8 cellular contexts compared by ENCODE assay signal in the genomic region with DNA sequence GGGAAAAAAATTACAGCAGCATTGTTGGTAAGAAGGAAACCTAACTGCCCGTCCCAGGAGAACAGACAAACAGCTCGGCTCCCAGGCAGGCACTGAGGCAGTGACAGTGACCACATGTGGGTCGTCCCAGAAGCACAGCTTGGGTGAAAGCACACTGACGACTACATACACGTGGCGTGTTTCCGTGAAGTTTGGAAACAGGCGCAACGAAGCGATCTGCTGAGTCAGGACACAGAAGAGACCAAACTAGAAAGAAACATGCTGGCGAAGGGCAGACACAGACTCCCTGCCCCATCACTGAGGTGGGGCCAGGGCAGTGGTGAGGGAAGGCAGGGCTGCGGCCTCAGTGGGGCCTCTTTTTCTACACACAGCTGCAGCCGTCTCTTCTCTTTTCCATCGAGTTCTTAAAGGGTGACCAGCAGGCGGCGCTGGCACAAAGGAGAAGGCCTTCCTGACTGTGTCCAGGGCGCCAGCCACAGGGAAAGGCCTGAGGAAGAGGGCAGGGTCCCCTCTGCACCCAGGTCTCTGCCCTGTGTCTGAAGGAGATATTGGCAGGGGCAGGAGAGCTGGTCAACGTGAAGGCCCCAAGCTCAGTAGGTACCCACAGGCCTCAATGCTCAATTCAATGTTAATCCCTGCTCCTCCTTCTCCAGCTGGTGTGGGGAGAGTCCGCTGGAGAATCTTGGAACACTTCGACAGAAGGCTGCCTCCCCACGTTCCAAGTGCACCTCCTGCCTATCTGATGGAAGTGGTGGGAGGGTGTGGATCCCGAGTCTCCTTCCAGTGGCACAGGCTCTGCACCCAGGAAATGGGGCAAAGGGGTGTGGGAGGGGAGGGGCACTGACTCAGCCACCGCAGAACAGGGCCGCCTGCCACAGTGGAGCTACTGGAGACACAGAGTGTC. TPM values are rescaled to one million over a fixed set of nuclear protein-coding genes. Genes with fewer than 3 reads are reported as not detected.
DNase-seq lines count a peak whose midpoint lies in the region; ATAC-seq and TF ChIP-seq lines count a peak whose summit lies in the region.

No MANE protein-coding gene starts in this region.

- H3K14ac ChIP-seq in neuronal stem cell (ENCODE audit: low read length) = no peak overlapping the region

- no peak overlapping the region for H2AFZ ChIP-seq in neuronal stem cell (ENCODE audit: low read length)

- H2AK5ac ChIP-seq in neuronal stem cell (ENCODE audit: low read depth, low read length) = peak overlapping the region; percentile 61

- H3K36me3 Mint-ChIP-seq in CD14-positive monocyte = peaks cover 71 to 89% of the 10 kb centered on the region in 2 donors
- H3K36me3 Mint-ChIP-seq in activated naive CD4-positive, alpha-beta T cell treated with anti-CD3 and anti-CD28 coated beads for 36 hours (ENCODE audit: low read depth) = peaks cover 45% of the 10 kb centered on the region

- no peak overlapping the region for H2BK120ac ChIP-seq in neuronal stem cell (ENCODE audit: low read depth, low read length)

- no peak overlapping the region for H4K8ac ChIP-seq in neuronal stem cell (ENCODE audit: low read depth, low read length)

- peak overlapping the region; percentile 86 to 96 (median 94) for H3K27ac Mint-ChIP-seq in CD14-positive monocyte
- H3K27ac Mint-ChIP-seq in activated naive CD4-positive, alpha-beta T cell treated with anti-CD3 and anti-CD28 coated beads for 36 hours = no peak overlapping the region

- TF ChIP-seq CTCF in CD14-positive monocyte (IDR thresholded peaks at IDR 0.05) = peak; percentile 96
- TF ChIP-seq CTCF in foreskin keratinocyte (conservative IDR thresholded peaks at IDR 0.05) = peak; percentile 84

- ATAC-seq in HG03025 (IDR thresholded peaks at IDR 0.05; ENCODE audit: low FRiP score, unreplicated experiment) (peak; percentile 40), foreskin keratinocyte (peak; percentile 94), aorta (ENCODE audit: low FRiP score) (peak; percentile 77), GM19452 (IDR thresholded peaks at IDR 0.05; ENCODE audit: unreplicated experiment) (no peak)

- H3K9me3 ChIP-seq in NT2/D1 (ENCODE audit: insufficient read depth, low read length) = no peaks in the 10 kb centered on the region
- no peaks in the 10 kb centered on the region for H3K9me3 ChIP-seq in neuronal stem cell (replicated peaks in 1 of 2; ENCODE audit: control insufficient read depth in 2 of 2, insufficient read depth in 1 of 2, low read depth in 1 of 2, low read length in 2 of 2)
- H3K9me3 ChIP-seq in aorta (ENCODE audit: control insufficient read depth, low read length) = no peaks in the 10 kb centered on the region

- no peak overlapping the region for H2BK15ac ChIP-seq in neuronal stem cell (ENCODE audit: low read length)

- no peak overlapping the region for H2BK12ac ChIP-seq in neuronal stem cell (ENCODE audit: low read length)

- no CpG with 5 or more reads among the region's 24 CpGs for WGBS in neuronal stem cell (ENCODE audit: extremely low coverage in 2 of 2, insufficient read length in 2 of 2, insufficient replicate concordance in 1 of 2), 2 donors
- WGBS in aorta, 2 donors = 56 to 57% methylated on average over 24 of the region's 24 CpGs

- H3K9ac ChIP-seq in NT2/D1 (ENCODE audit: insufficient read length, low read depth) = peak overlapping the region; percentile 37
- peak overlapping the region; percentile 89 for H3K9ac ChIP-seq in neuronal stem cell (ENCODE audit: low read depth, low read length, poor library complexity)

- H3K79me1 ChIP-seq in neuronal stem cell (ENCODE audit: low read depth, low read length) = peaks cover 10% of the 10 kb centered on the region

- no peak overlapping the region for H3K18ac ChIP-seq in neuronal stem cell (ENCODE audit: low read length)

- H3K9me3 Mint-ChIP-seq in CD14-positive monocyte = no peaks in the 10 kb centered on the region
- no peaks in the 10 kb centered on the region for H3K9me3 Mint-ChIP-seq in activated naive CD4-positive, alpha-beta T cell treated with anti-CD3 and anti-CD28 coated beads for 36 hours

- H3K4me1 Mint-ChIP-seq in CD14-positive monocyte = peaks cover 39% of the 10 kb centered on the region
- H3K4me1 Mint-ChIP-seq in activated naive CD4-positive, alpha-beta T cell treated with anti-CD3 and anti-CD28 coated beads for 36 hours (ENCODE audit: low read depth) = peaks cover 9% of the 10 kb centered on the region

- peaks cover 11% of the 10 kb centered on the region for H3K4me1 ChIP-seq in NT2/D1 (ENCODE audit: insufficient read depth, insufficient read length)
- peaks cover 13% of the 10 kb centered on the region for H3K4me1 ChIP-seq in foreskin keratinocyte
- H3K4me1 ChIP-seq in neuronal stem cell (ENCODE audit: control insufficient read depth in 2 of 2, insufficient read depth in 1 of 2, low read depth in 1 of 2, low read length in 2 of 2) = no peaks in the 10 kb centered on the region
- H3K4me1 ChIP-seq in aorta (ENCODE audit: control insufficient read depth in 1 of 2, insufficient read depth in 2 of 2, low read length in 2 of 2) = no peaks in the 10 kb centered on the region

- H3K4ac ChIP-seq in neuronal stem cell (ENCODE audit: low read length) = no peak overlapping the region

- H3K27ac ChIP-seq in foreskin keratinocyte = no peak overlapping the region
- H3K27ac ChIP-seq in neuronal stem cell (replicated peaks; ENCODE audit: low read length) = no peak overlapping the region
- no peak overlapping the region for H3K27ac ChIP-seq in aorta (ENCODE audit: low read depth in 1 of 2, low read length in 2 of 2)

- H3K4me3 ChIP-seq in NT2/D1 (ENCODE audit: insufficient read length, low read depth) (no peak overlapping the region), neuronal stem cell (ENCODE audit: low read length in 2 of 2) (no peak overlapping the region), aorta (ENCODE audit: low read length in 2 of 2) (no peak overlapping the region)

- H3K27me3 ChIP-seq in NT2/D1 (ENCODE audit: insufficient read depth, insufficient read length) (no peaks in the 10 kb centered on the region), foreskin keratinocyte (no peaks in the 10 kb centered on the region), neuronal stem cell (ENCODE audit: control insufficient read depth in 3 of 3, insufficient read depth in 3 of 3, low read depth in 1 of 3, low read length in 3 of 3) (no peaks in the 10 kb centered on the region), aorta (ENCODE audit: control insufficient read depth in 1 of 2, insufficient read depth in 2 of 2, low read length in 1 of 2) (no peaks in the 10 kb centered on the region)

- peaks cover 0 to 2% (median 0%) of the 10 kb centered on the region in 3 donors for H3K27me3 Mint-ChIP-seq in CD14-positive monocyte (ENCODE audit: low read depth in 3 of 3)
- no peaks in the 10 kb centered on the region for H3K27me3 Mint-ChIP-seq in activated naive CD4-positive, alpha-beta T cell treated with anti-CD3 and anti-CD28 coated beads for 36 hours (ENCODE audit: low read depth)

- no peak overlapping the region for H4K91ac ChIP-seq in neuronal stem cell (ENCODE audit: low read depth, low read length, poor library complexity)

- peak; percentile 74 for DNase-seq in CD14-positive monocyte (ENCODE audit: low spot score)
- DNase-seq in NT2/D1 (ENCODE audit: low read depth, low spot score) = peak; percentile 67
- DNase-seq in activated naive CD4-positive, alpha-beta T cell treated with anti-CD3 and anti-CD28 coated beads for 36 hours = peak; percentile 58
- DNase-seq in foreskin keratinocyte = peak; percentile 35 to 64
- DNase-seq in neuronal stem cell (ENCODE audit: low spot score) = peak; percentile 83
- peak; percentile 87 to 94 for DNase-seq in aorta

- H3K4me2 ChIP-seq in neuronal stem cell (ENCODE audit: insufficient read depth, low read length, poor library complexity, severe bottlenecking) = no peak overlapping the region

- CTCF ChIA-PET in activated naive CD4-positive, alpha-beta T cell treated with anti-CD3 and anti-CD28 coated beads for 36 hours (lab: Charles Lee) = interaction anchor here (0.6 to 6.1 kb wide), 8 partner anchors 8 to 315 kb away, joined by 3 to 30 read pairs (median 4); no protein-coding TSS in a partner anchor

- H3K23ac ChIP-seq in neuronal stem cell (ENCODE audit: low read depth, low read length, poor library complexity) = no peak overlapping the region

- H2BK5ac ChIP-seq in neuronal stem cell (ENCODE audit: low read length) = no peak overlapping the region

- peaks cover 86% of the 10 kb centered on the region for H3K36me3 ChIP-seq in NT2/D1 (ENCODE audit: insufficient read depth, insufficient read length, low read length)
- H3K36me3 ChIP-seq in neuronal stem cell (replicated peaks in 1 of 2; ENCODE audit: control insufficient read depth in 2 of 2, insufficient read depth in 2 of 2, low read length in 2 of 2) = peaks cover 38 to 92% of the 10 kb centered on the region in 2 donors
- H3K36me3 ChIP-seq in aorta (ENCODE audit: control insufficient read depth in 1 of 2, insufficient read depth in 2 of 2, low read length in 1 of 2) = peaks cover 0 to 8% of the 10 kb centered on the region in 2 donors

- intact Hi-C loops in CD14-positive monocyte (cut with micrococcal nuclease) = loop anchor here (2.0 to 10.0 kb wide), 6 partner anchors 45 to 180 kb away; a partner anchor contains a TSS
- intact Hi-C loops in activated naive CD4-positive, alpha-beta T cell treated with anti-CD3 and anti-CD28 coated beads for 36 hours (cut with micrococcal nuclease) = loop anchor here (1.0 kb wide), 1 partner anchor 54 kb away; no protein-coding TSS in a partner anchor
- intact Hi-C loops in aorta (cut with DNase I) = loop anchor here (2.0 to 5.0 kb wide), 3 partner anchors 54 to 180 kb away; a partner anchor contains a TSS

- peak overlapping the region; percentile 67 to 77 for H3K4me3 Mint-ChIP-seq in CD14-positive monocyte
- no peak overlapping the region for H3K4me3 Mint-ChIP-seq in activated naive CD4-positive, alpha-beta T cell treated with anti-CD3 and anti-CD28 coated beads for 36 hours

RNA-seq across cellular contexts. Expression of a gene that starts 19.9 kb away (rescaled TPM):
- polyA plus RNA-seq in CD14-positive monocyte = 10 to 100 TPM; 30.9 to 35.7 TPM
- 100 to 1,000 TPM; 126 to 128 TPM for total RNA-seq in activated naive CD4-positive, alpha-beta T cell treated with anti-CD3 and anti-CD28 coated beads for 36 hours
- total RNA-seq in foreskin keratinocyte = 69.1 and 80.4 TPM in 2 replicates
- 52.1 and 67.0 TPM in 2 replicates for polyA plus RNA-seq in foreskin keratinocyte
- polyA plus RNA-seq in neuronal stem cell (2013, experiment 1 of 2) = 21.3 TPM
- 20.1 TPM for polyA plus RNA-seq in neuronal stem cell (2013, experiment 2 of 2)
- total RNA-seq in aorta = 10 to 100 TPM; 37.7 to 38.9 TPM
- polyA plus RNA-seq in aorta = 10 to 100 TPM; 18.8 to 41.4 TPM

RNA-seq across cellular contexts. Expression of a gene that starts 45.2 kb away (rescaled TPM):
- polyA plus RNA-seq in CD14-positive monocyte (10 to 100 TPM; 42.1 to 44.9 TPM), foreskin keratinocyte (95.9 and 105 TPM in 2 replicates), aorta (10 to 100 TPM; 65.4 to 66.9 TPM)
- 100 to 1,000 TPM; 240 to 245 TPM for total RNA-seq in activated naive CD4-positive, alpha-beta T cell treated with anti-CD3 and anti-CD28 coated beads for 36 hours
- total RNA-seq in foreskin keratinocyte (137 and 151 TPM in 2 replicates), aorta (100 to 1,000 TPM in 1 of 2 donors, 10 to 100 TPM in 1; 99.5 to 109 TPM)
- 113 TPM for polyA plus RNA-seq in neuronal stem cell (2013, experiment 1 of 2)
- polyA plus RNA-seq in neuronal stem cell (2013, experiment 2 of 2) = 107 TPM
